Comparison of ENCODE assay signal across 8 cellular contexts in the genomic region with DNA sequence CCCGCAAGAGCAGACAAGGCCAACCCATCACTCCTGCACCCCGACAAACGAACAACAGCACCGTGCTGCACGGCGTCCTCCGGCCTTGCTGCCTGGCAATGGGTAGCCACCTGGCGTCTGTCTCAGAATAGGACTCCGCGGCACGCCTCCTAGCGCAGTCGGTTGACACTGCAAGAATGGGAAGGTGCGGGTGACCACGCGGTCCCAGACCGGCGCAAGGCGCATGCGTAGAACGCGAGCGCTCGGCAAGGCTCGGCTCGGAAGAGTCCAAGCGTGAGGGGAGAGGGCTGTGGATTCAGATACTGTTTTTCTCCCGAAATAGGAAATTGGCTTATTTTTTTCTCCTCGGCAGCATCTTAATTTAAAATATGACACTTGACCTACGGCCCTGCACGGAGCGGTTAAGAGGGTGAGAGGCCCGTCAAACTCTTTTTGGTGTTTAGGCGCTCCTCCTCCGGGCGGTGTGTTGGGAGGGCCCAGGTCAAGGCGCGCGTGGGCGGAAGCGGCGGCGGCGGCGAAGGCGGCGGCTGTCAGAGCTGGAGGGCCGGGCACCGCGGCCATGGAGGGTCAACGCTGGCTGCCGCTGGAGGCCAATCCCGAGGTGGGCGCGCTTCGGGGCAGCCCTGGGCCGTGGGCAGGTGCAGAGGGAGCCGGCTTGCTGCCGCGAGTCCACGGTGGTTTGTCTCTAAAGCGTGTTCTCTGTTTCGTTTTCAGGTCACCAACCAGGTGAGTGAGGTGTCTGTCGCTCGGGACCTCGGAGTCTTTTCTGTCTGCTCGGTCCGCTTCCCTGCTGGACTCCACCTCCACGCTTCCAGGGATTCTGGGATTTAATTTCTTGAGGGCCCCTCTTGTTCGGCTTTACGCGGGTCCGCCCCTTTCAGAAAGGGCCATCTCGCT. TPM values are rescaled to one million over a fixed set of nuclear protein-coding genes. Genes with fewer than 3 reads are reported as not detected.
DNase-seq lines count a peak whose midpoint lies in the region; ATAC-seq and TF ChIP-seq lines count a peak whose summit lies in the region.

A gene (plus strand): TSS at position 530 of the 897 bp plus-strand sequence. CDS start 30 bp downstream, at position 560.

- TF ChIP-seq CTCF in LNCaP clone FGC (IDR thresholded peaks at IDR 0.05; ENCODE audit: control insufficient read depth, extremely low read depth, insufficient read depth) (peak; percentile 89), RWPE2 (IDR thresholded peaks at IDR 0.05; ENCODE audit: poor library complexity, severe bottlenecking) (peak; percentile 76)

- peaks cover 16% of the 10 kb centered on the region for H3K4me1 ChIP-seq in RWPE2 (ENCODE audit: insufficient read depth, poor library complexity, severe bottlenecking)

- no peaks in the 10 kb centered on the region for H3K9me3 ChIP-seq in RWPE2 (ENCODE audit: severe bottlenecking)

- peak; percentile 82 for ATAC-seq in RWPE2 (ENCODE audit: low read depth)
- ATAC-seq in natural killer cell treated with Interleukin-12 subunit alpha and Interleukin-12 subunit beta and Interleukin-15 and Interleukin-18, amount 100 ng/mL, for 72 hours = peak; percentile 97 to 98

- peaks cover 30 to 40% of the 10 kb centered on the region in 2 donors for H3K4me1 Mint-ChIP-seq in natural killer cell treated with Interleukin-12 subunit alpha and Interleukin-12 subunit beta and Interleukin-15 and Interleukin-18, amount 100 ng/mL, for 72 hours (ENCODE audit: low read depth in 2 of 2)
- peaks cover 51% of the 10 kb centered on the region for H3K4me1 Mint-ChIP-seq in stimulated activated naive CD8-positive, alpha-beta T cell treated with anti-CD3 and anti-CD28 coated beads, Interleukin-15, Interleukin-2, amounts not matched to agents 100 ng/mL and 50 ng/mL, for 24 hours (ENCODE audit: low read depth)

- DNase-seq in ELF-1 (ENCODE audit: low read depth, low spot score) (peak; percentile 98), GOT3 (lab: John Stamatoyannopoulos, UW) (peak; percentile 88), LNCaP clone FGC (ENCODE audit: low read depth) (peak; percentile 84), RWPE2 (ENCODE audit: low spot score) (peak; percentile 88), fibroblast of peridontal ligament (ENCODE audit: extremely low read depth) (peak; percentile 96)
- DNase-seq in activated T-helper 9 cell treated with anti-CD3 and anti-CD28 coated beads, Interleukin-2, amount 50 U/mL, for 16 hours (ENCODE audit: low read depth) = peak; percentile 96
- DNase-seq in natural killer cell treated with Interleukin-12 subunit alpha and Interleukin-12 subunit beta and Interleukin-15 and Interleukin-18, amount 100 ng/mL, for 72 hours (ENCODE audit: low spot score) = peak; percentile 97

- H3K27ac Mint-ChIP-seq in natural killer cell treated with Interleukin-12 subunit alpha and Interleukin-12 subunit beta and Interleukin-15 and Interleukin-18, amount 100 ng/mL, for 72 hours = peak within 1 kb of the TSS; percentile 87 to 95
- H3K27ac Mint-ChIP-seq in stimulated activated naive CD8-positive, alpha-beta T cell treated with anti-CD3 and anti-CD28 coated beads, Interleukin-15, Interleukin-2, amounts not matched to agents 100 ng/mL and 50 ng/mL, for 24 hours = peak within 1 kb of the TSS; percentile 97

- no peaks in the 10 kb centered on the region for H3K27me3 ChIP-seq in RWPE2 (ENCODE audit: insufficient read depth, poor library complexity, severe bottlenecking)

- peaks cover 27% of the 10 kb centered on the region for H3K36me3 ChIP-seq in RWPE2 (ENCODE audit: low read depth)

- no peaks in the 10 kb centered on the region for H3K9me3 Mint-ChIP-seq in natural killer cell treated with Interleukin-12 subunit alpha and Interleukin-12 subunit beta and Interleukin-15 and Interleukin-18, amount 100 ng/mL, for 72 hours
- H3K9me3 Mint-ChIP-seq in stimulated activated naive CD8-positive, alpha-beta T cell treated with anti-CD3 and anti-CD28 coated beads, Interleukin-15, Interleukin-2, amounts not matched to agents 100 ng/mL and 50 ng/mL, for 24 hours = no peaks in the 10 kb centered on the region

- H3K4me3 ChIP-seq in LNCaP clone FGC (ENCODE audit: low read depth, low read length) (peak within 1 kb of the TSS; percentile 97), RWPE2 (ENCODE audit: severe bottlenecking) (peak within 1 kb of the TSS; percentile 71)

- peak within 1 kb of the TSS; percentile 80 for H3K27ac ChIP-seq in RWPE2 (ENCODE audit: poor library complexity, severe bottlenecking)

- H3K27me3 Mint-ChIP-seq in natural killer cell treated with Interleukin-12 subunit alpha and Interleukin-12 subunit beta and Interleukin-15 and Interleukin-18, amount 100 ng/mL, for 72 hours = peaks cover 0 to 2% of the 10 kb centered on the region in 2 donors
- no peaks in the 10 kb centered on the region for H3K27me3 Mint-ChIP-seq in stimulated activated naive CD8-positive, alpha-beta T cell treated with anti-CD3 and anti-CD28 coated beads, Interleukin-15, Interleukin-2, amounts not matched to agents 100 ng/mL and 50 ng/mL, for 24 hours

- peak within 1 kb of the TSS; percentile 96 for H3K4me3 Mint-ChIP-seq in natural killer cell treated with Interleukin-12 subunit alpha and Interleukin-12 subunit beta and Interleukin-15 and Interleukin-18, amount 100 ng/mL, for 72 hours
- H3K4me3 Mint-ChIP-seq in stimulated activated naive CD8-positive, alpha-beta T cell treated with anti-CD3 and anti-CD28 coated beads, Interleukin-15, Interleukin-2, amounts not matched to agents 100 ng/mL and 50 ng/mL, for 24 hours = peak within 1 kb of the TSS; percentile 93

- peaks cover 21% of the 10 kb centered on the region for H3K36me3 Mint-ChIP-seq in natural killer cell treated with Interleukin-12 subunit alpha and Interleukin-12 subunit beta and Interleukin-15 and Interleukin-18, amount 100 ng/mL, for 72 hours
- peaks cover 16% of the 10 kb centered on the region for H3K36me3 Mint-ChIP-seq in stimulated activated naive CD8-positive, alpha-beta T cell treated with anti-CD3 and anti-CD28 coated beads, Interleukin-15, Interleukin-2, amounts not matched to agents 100 ng/mL and 50 ng/mL, for 24 hours (ENCODE audit: low read depth)

RNA-seq across cellular contexts. Expression of the gene that starts here (rescaled TPM):
- total RNA-seq in natural killer cell treated with Interleukin-12 subunit alpha and Interleukin-12 subunit beta and Interleukin-15 and Interleukin-18, amount 100 ng/mL, for 72 hours = 10 to 100 TPM; 34.3 to 41.5 TPM

Comparison
In these comparisons a context has a peak if more than half of its experiments do, and no peak if none do; other contexts are left out.
1. Peak in every context shown above with its lines: DNase-seq, ATAC-seq, H3K4me3 ChIP-seq and H3K27ac ChIP-seq.